ENCODE assay signal across 14 cellular contexts in genomic region chr3:127371846-127372245, GRCh38.
DNase-seq lines count a peak whose midpoint lies in the region; TF ChIP-seq lines count a peak whose summit lies in the region.
"Had no signal": no experiment of that assay in that cellular context is flagged by ENCODE, and none has a peak within 500 bp of the region (broad histone marks: within the 10 kb centered on the region; RNA-seq: fewer than 3 reads in every experiment).

No MANE protein-coding gene starts in this region.

- H3K27ac Mint-ChIP-seq in glutamatergic neuron (ENCODE audit: unreplicated experiment) (no peak overlapping the region), neural crest cell (ENCODE audit: unreplicated experiment) (peak overlapping the region; percentile 83)
- H3K27ac Mint-ChIP-seq: CD14-positive monocyte; CD8-positive, alpha-beta T cell had no signal

- H3K27me3 Mint-ChIP-seq in glutamatergic neuron (ENCODE audit: unreplicated experiment) = peaks cover 11% of the 10 kb centered on the region
- H3K27me3 Mint-ChIP-seq in neural crest cell (ENCODE audit: low read depth) = peaks cover 5% of the 10 kb centered on the region

- H3K36me3 Mint-ChIP-seq in glutamatergic neuron (ENCODE audit: unreplicated experiment) (no peaks in the 10 kb centered on the region), neural crest cell (ENCODE audit: low read depth) (no peaks in the 10 kb centered on the region)
- H3K36me3 Mint-ChIP-seq: CD14-positive monocyte; CD8-positive, alpha-beta T cell had no signal

- TF ChIP-seq CTCF in glutamatergic neuron (IDR thresholded peaks at IDR 0.05; ENCODE audit: partially characterized antibody, unreplicated experiment) (no peak), neural crest cell (conservative IDR thresholded peaks at IDR 0.05) (no peak)

- peaks cover 2% of the 10 kb centered on the region for H3K9me3 Mint-ChIP-seq in glutamatergic neuron (ENCODE audit: unreplicated experiment)
- H3K9me3 Mint-ChIP-seq in neural crest cell = peaks cover 2% of the 10 kb centered on the region

- peak; percentile 22 for DNase-seq in NCI-H82 (lab: John Stamatoyannopoulos, UW)
- no peak for DNase-seq in NCI-H82 treated with DMSO at 0.1 percent for 48 hours (lab: John Stamatoyannopoulos, UW; ENCODE audit: unreplicated experiment)
- DNase-seq in glutamatergic neuron = no peak
- no peak for DNase-seq in neural crest cell (ENCODE audit: low read depth, low spot score)
- DNase-seq in MV-4-11 (lab: John Stamatoyannopoulos, UW) = no peak
- no peak for DNase-seq in HK-2 (ENCODE audit: unreplicated experiment)
- DNase-seq in NCI-H146 treated with DMSO at 0.1 percent for 48 hours (lab: John Stamatoyannopoulos, UW; ENCODE audit: unreplicated experiment) = no peak
- DNase-seq in NCI-H226 = no peak
- DNase-seq: CD8-positive, alpha-beta T cell; COR-L47; DND-41; GF-D8; GOT3 had no signal

- H3K4me1 Mint-ChIP-seq in glutamatergic neuron (ENCODE audit: low read depth, unreplicated experiment) = peaks cover 11% of the 10 kb centered on the region
- peaks cover 35% of the 10 kb centered on the region for H3K4me1 Mint-ChIP-seq in neural crest cell
- H3K4me1 Mint-ChIP-seq: CD14-positive monocyte had no signal

- peak overlapping the region; percentile 11 for H3K4me3 Mint-ChIP-seq in glutamatergic neuron (ENCODE audit: unreplicated experiment)
- H3K4me3 Mint-ChIP-seq in neural crest cell = no peak overlapping the region
- H3K4me3 Mint-ChIP-seq: CD14-positive monocyte; CD8-positive, alpha-beta T cell had no signal
